In genomic region chr2:175156534-175156933, GRCh38 we compare ENCODE assay signal across 1 cellular context.
A peak's percentile ranks its signal among the peaks of the same experiment; 100 is the strongest.
TF ChIP-seq lines count a peak whose summit lies in the region.

No MANE protein-coding gene starts in this region.

TF ChIP-seq in K562, 482 proteins besides CTCF, POLR2A, EP300 and RAD21:
- TF ChIP-seq MAZ (CRISPR knock-in tag; conservative IDR thresholded peaks at IDR 0.05 in 1 of 2, IDR thresholded peaks at IDR 0.05 in 1 of 2) (no peak), ZBTB40 (IDR thresholded peaks at IDR 0.05) (peak; percentile 70), ZBTB40 (CRISPR knock-in tag; IDR thresholded peaks at IDR 0.05) (peak; percentile 42; the same call in 1 of the 2 replicates), NFIC (IDR thresholded peaks at IDR 0.05) (peak; percentile 79)
